ENCODE assay signal across 26 cellular contexts in genomic region chr16:72355561-72355960, GRCh38.
DNase-seq lines count a peak whose midpoint lies in the region; ATAC-seq and TF ChIP-seq lines count a peak whose summit lies in the region.
"Had no signal": no experiment of that assay in that cellular context is flagged by ENCODE, and none has a peak within 500 bp of the region (broad histone marks: within the 10 kb centered on the region; RNA-seq: fewer than 3 reads in every experiment).

No MANE protein-coding gene starts in this region.

- in situ Hi-C loops in astrocyte of the cerebellum (cut with HindIII; ENCODE audit: low sequenced_read_pairs): no loop called here

- no peak for ATAC-seq in HG02623 (IDR thresholded peaks at IDR 0.05; ENCODE audit: unreplicated experiment)
- no peak for ATAC-seq in GM21528 (IDR thresholded peaks at IDR 0.05; ENCODE audit: low FRiP score, unreplicated experiment)
- ATAC-seq: activated T-cell treated with anti-CD3 and anti-CD28 coated beads, Interleukin-2, amount 50 U/mL, for 72 hours; naive thymus-derived CD8-positive, alpha-beta T cell; Panc1 had no signal

- no peak for TF ChIP-seq CTCF in astrocyte of the cerebellum (IDR thresholded peaks at IDR 0.05; ENCODE audit: low read depth, low read length, missing control alignments)

- DNase-seq in GM04503 (ENCODE audit: low read depth) (peak; percentile 38), astrocyte of the cerebellum (ENCODE audit: low read depth) (peak; percentile 36), fibroblast of peridontal ligament (ENCODE audit: extremely low read depth) (peak; percentile 35), stromal cell of bone marrow (ENCODE audit: low read depth) (peak; percentile 38), activated gamma-delta T cell (lab: John Stamatoyannopoulos, UW) (no peak)
- DNase-seq: activated CD4-positive, alpha-beta T cell treated with anti-CD3 and anti-CD28 coated beads, Interleukin-2, amount 50 U/mL, for 1 hour; activated naive CD4-positive, alpha-beta T cell treated with Interleukin-2 at 50 U/mL for 16 hours; activated T-cell treated with anti-CD3 and anti-CD28 coated beads, Interleukin-2, amount 50 U/mL, for 72 hours; adrenal gland; caudate nucleus; CD4-positive, alpha-beta memory T cell; EL; esophagus squamous epithelium; GOT3; naive thymus-derived CD8-positive, alpha-beta T cell; NCI-H1105; NCI-H1930; NCI-H526 treated with DMSO at 0.1 percent for 48 hours; occipital lobe; stimulated activated CD4-positive, alpha-beta T cell treated with anti-CD3 and anti-CD28 coated beads, Interleukin-2, amount 100 ng/mL, for 48 hours; SW 1271; T1000; WERI-Rb-1 had no signal

- H3K4me3 ChIP-seq in astrocyte of the cerebellum (ENCODE audit: low read depth, low read length): no peak overlapping the region
- H3K4me3 ChIP-seq: adrenal gland, esophagus squamous epithelium had no signal
